ENCODE assay signal across 8 cellular contexts in the genomic region with DNA sequence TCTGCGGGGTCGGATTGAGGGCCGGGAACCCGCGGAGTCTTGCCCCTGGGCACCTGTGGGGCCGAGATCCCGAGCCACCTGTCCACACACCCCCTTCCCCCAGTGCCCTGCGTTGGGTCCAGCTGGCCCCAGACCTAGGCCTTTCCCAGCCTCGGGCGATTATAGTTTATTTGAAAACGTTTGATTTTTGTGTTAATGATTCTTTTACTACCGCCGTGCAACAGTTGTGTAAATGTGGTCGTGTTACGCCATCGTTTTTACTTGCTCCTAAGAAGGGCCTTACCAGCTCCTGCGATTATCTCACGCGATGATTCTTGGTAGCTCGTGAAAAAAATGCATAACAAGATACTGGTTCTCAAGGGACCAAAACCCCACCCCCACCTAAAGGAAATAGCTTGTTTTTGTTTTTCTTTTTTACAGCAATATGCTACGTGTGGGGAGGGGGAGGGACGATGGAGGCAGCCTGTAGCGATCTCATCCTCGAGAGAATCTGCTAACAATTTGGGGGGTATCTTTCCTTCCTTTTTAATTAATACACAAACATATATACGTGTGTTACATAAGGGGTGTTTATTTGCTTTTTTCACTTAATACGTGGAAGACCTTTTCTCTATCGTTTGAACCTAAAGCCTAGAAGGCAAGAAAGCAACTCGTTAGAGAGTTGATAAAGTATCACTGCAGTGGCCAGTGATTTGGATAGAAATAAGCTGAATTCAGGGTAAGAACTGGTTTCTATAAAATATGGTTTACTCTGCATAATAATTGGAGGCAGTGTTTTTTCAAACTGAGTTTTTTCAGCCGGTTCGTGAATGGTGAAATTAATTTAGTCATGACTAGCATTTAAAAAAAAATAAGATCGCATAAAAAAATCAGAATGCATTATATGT. TPM values are rescaled to one million over a fixed set of nuclear protein-coding genes. Genes with fewer than 3 reads are reported as not detected.
A peak's percentile ranks its signal among the peaks of the same experiment; 100 is the strongest.
DNase-seq lines count a peak whose midpoint lies in the region; ATAC-seq, FAIRE-seq and TF ChIP-seq lines count a peak whose summit lies in the region.

No MANE protein-coding gene starts in this region.

- peak overlapping the region; percentile 62 to 70 for H3K4me3 ChIP-seq in muscle layer of colon (ENCODE audit: low read depth in 1 of 2, low read length in 2 of 2)

- H3K9ac ChIP-seq in muscle layer of colon (ENCODE audit: low read length) = peak overlapping the region; percentile 61

- DNase-seq in DMS53 (lab: John Stamatoyannopoulos, UW) = peak; percentile 74
- DNase-seq in SK-MEL-5 (ENCODE audit: low read depth, low spot score) = peak; percentile 63
- peak; percentile 16 for DNase-seq in endothelial cell (ENCODE audit: low spot score)
- no peak for DNase-seq in GOT3 (lab: John Stamatoyannopoulos, UW)
- DNase-seq in RCC 7860 (ENCODE audit: low spot score) = no peak

- H3K4me3 Mint-ChIP-seq in endothelial cell (ENCODE audit: unreplicated experiment) = peak overlapping the region; percentile 99

- H3K27me3 Mint-ChIP-seq in endothelial cell (ENCODE audit: unreplicated experiment) = peaks cover 3% of the 10 kb centered on the region

- H3K27me3 ChIP-seq in muscle layer of colon (ENCODE audit: control insufficient read depth in 1 of 2, insufficient read depth in 2 of 2, low read length in 2 of 2) = peaks cover 22 to 29% of the 10 kb centered on the region in 2 donors

- H3K27ac ChIP-seq in muscle layer of colon (ENCODE audit: low read depth, low read length) = peak overlapping the region; percentile 55

- no peak for TF ChIP-seq CTCF in endothelial cell (IDR thresholded peaks at IDR 0.05; ENCODE audit: unreplicated experiment)

- no peak for FAIRE-seq in RCC 7860 (lab: Jason Lieb, UNC)

- H3K4me1 ChIP-seq in muscle layer of colon (ENCODE audit: insufficient read depth, low read length) = no peaks in the 10 kb centered on the region

- H3K36me3 ChIP-seq in muscle layer of colon (ENCODE audit: insufficient read depth, low read length) = no peaks in the 10 kb centered on the region

- peaks cover 5% of the 10 kb centered on the region for H3K36me3 Mint-ChIP-seq in endothelial cell (ENCODE audit: low read depth, unreplicated experiment)

- no peaks in the 10 kb centered on the region for H3K9me3 Mint-ChIP-seq in endothelial cell (ENCODE audit: unreplicated experiment)

- in situ Hi-C loops in SK-MEL-5 (cut with HindIII; ENCODE audit: low pct_unique_long_range_greater_than_20kb, low sequenced_read_pairs) = no loop called here

- peaks cover 19% of the 10 kb centered on the region for H3K4me1 Mint-ChIP-seq in endothelial cell (ENCODE audit: unreplicated experiment)

- ATAC-seq in GM19351 (IDR thresholded peaks at IDR 0.05; ENCODE audit: unreplicated experiment) (peak; percentile 35), HG03354 (IDR thresholded peaks at IDR 0.05; ENCODE audit: poor library complexity, severe bottlenecking, unreplicated experiment) (peak; percentile 49)

- no peaks in the 10 kb centered on the region for H3K9me3 ChIP-seq in muscle layer of colon (ENCODE audit: low read length)

- peak overlapping the region; percentile 97 for H3K27ac Mint-ChIP-seq in endothelial cell (ENCODE audit: unreplicated experiment)

RNA-seq across cellular contexts. Expression of gene ZDBF2, which starts 1.1 kb away (rescaled TPM):
- total RNA-seq in SK-MEL-5 (2014; rRNA removed; shearing (Covaris generic)) = 13.1 and 14.0 TPM in 2 replicates
- polyA plus RNA-seq in SK-MEL-5 (2015; cell fraction: cytosol; rRNA removed) = 3.5 and 4.8 TPM in 2 replicates
- 25.9 and 29.9 TPM in 2 replicates for polyA plus RNA-seq in SK-MEL-5 (2015; cell fraction: nucleus; rRNA removed)
- 38.1 TPM for total RNA-seq in endothelial cell (ENCODE audit: unreplicated experiment)

Comparison
In these comparisons a context has a peak if more than half of its experiments do, and no peak if none do; other contexts are left out.
1. DNase-seq: peak in DMS53 (single experiment), SK-MEL-5 (single experiment) and endothelial cell (single experiment); none in GOT3 (single experiment) and RCC 7860 (single experiment).